Comparison of ENCODE assay signal across 16 cellular contexts in genomic region chr4:58247792-58248191, GRCh38.
DNase-seq lines count a peak whose midpoint lies in the region; ATAC-seq and TF ChIP-seq lines count a peak whose summit lies in the region.
"Had no signal": no experiment of that assay in that cellular context is flagged by ENCODE, and none has a peak within 500 bp of the region (broad histone marks: within the 10 kb centered on the region; RNA-seq: fewer than 3 reads in every experiment).

No MANE protein-coding gene starts in this region.

- 44% methylated on average over 2 of the region's 3 CpGs for WGBS in mesenchymal stem cell

- H3K9me3 ChIP-seq in Loucy (ENCODE audit: insufficient read depth, low read depth, low read length) (no peaks in the 10 kb centered on the region), mesenchymal stem cell (ENCODE audit: control insufficient read depth, low read length) (no peaks in the 10 kb centered on the region)
- H3K9me3 ChIP-seq: suprapubic skin had no signal

- H4K8ac ChIP-seq in mesenchymal stem cell (ENCODE audit: low read length), result no peak overlapping the region

- no peaks in the 10 kb centered on the region for H3K9me2 ChIP-seq in Loucy (replicated peaks; ENCODE audit: low read depth, low read length)

- H2AK5ac ChIP-seq in mesenchymal stem cell (ENCODE audit: low read length, severe bottlenecking), result no peak overlapping the region

- no peak for ATAC-seq in stimulated activated memory B cell treated with anti-CD40 and anti-IgM and Interleukin-4, amounts not matched to agents 10 μg/mL and 1 μg/mL and 100 μg/mL, for 72 hours

- H3K36me3 Mint-ChIP-seq in stimulated activated memory B cell treated with anti-CD40 and anti-IgM and Interleukin-4, amounts not matched to agents 10 μg/mL and 1 μg/mL and 100 μg/mL, for 72 hours, result no peaks in the 10 kb centered on the region
- H3K36me3 Mint-ChIP-seq: CD4-positive, CD25-positive, alpha-beta regulatory T cell had no signal

- no peaks in the 10 kb centered on the region for H3K9me3 Mint-ChIP-seq in stimulated activated memory B cell treated with anti-CD40 and anti-IgM and Interleukin-4, amounts not matched to agents 10 μg/mL and 1 μg/mL and 100 μg/mL, for 72 hours
- H3K9me3 Mint-ChIP-seq: activated CD4-positive, alpha-beta T cell treated with anti-CD3 and anti-CD28 coated beads, Interleukin-2, amount 10 ng/mL, durations not matched to agents 24 days and 14 days; nephron progenitor cell had no signal

- no peaks in the 10 kb centered on the region for H3K79me2 ChIP-seq in Loucy (ENCODE audit: insufficient read depth, low read length)

- no peak overlapping the region for H3K27ac Mint-ChIP-seq in stimulated activated memory B cell treated with anti-CD40 and anti-IgM and Interleukin-4, amounts not matched to agents 10 μg/mL and 1 μg/mL and 100 μg/mL, for 72 hours
- H3K27ac Mint-ChIP-seq: activated CD4-positive, alpha-beta T cell treated with anti-CD3 and anti-CD28 coated beads, Interleukin-2, amount 10 ng/mL, durations not matched to agents 24 days and 14 days; activated T-cell treated with anti-CD3 and anti-CD28 coated beads, Interleukin-2, amount 50 U/mL, for 24 hours; CD4-positive, CD25-positive, alpha-beta regulatory T cell; nephron progenitor cell had no signal

- H3K4me1 ChIP-seq in Loucy (ENCODE audit: insufficient read depth, low read length, poor library complexity, severe bottlenecking), result no peaks in the 10 kb centered on the region
- H3K4me1 ChIP-seq in mesenchymal stem cell (ENCODE audit: control insufficient read depth, insufficient read depth, low read depth, low read length), result peaks cover 2% of the 10 kb centered on the region
- H3K4me1 ChIP-seq: suprapubic skin had no signal

- no peak overlapping the region for H2BK120ac ChIP-seq in mesenchymal stem cell (ENCODE audit: low read depth, low read length)

- H3F3A ChIP-seq in Loucy (ENCODE audit: low read depth), result no peaks in the 10 kb centered on the region

- H3K4ac ChIP-seq in mesenchymal stem cell (ENCODE audit: low read depth in 1 of 2, low read length in 2 of 2), result no peak overlapping the region

- H3K14ac ChIP-seq in mesenchymal stem cell (ENCODE audit: low read length in 2 of 2), result no peak overlapping the region

- H3K27ac ChIP-seq in mesenchymal stem cell (ENCODE audit: low read length, poor library complexity, severe bottlenecking), result no peak overlapping the region
- H3K27ac ChIP-seq: suprapubic skin had no signal

- peak; percentile 17; the same call in 1 of the 2 replicates for TF ChIP-seq CTCF in Loucy (conservative IDR thresholded peaks at IDR 0.05; ENCODE audit: low read length)

- H4K20me1 ChIP-seq in Loucy (ENCODE audit: insufficient read depth, low read length, poor library complexity, severe bottlenecking), result no peaks in the 10 kb centered on the region

- H3K18ac ChIP-seq in mesenchymal stem cell (ENCODE audit: low read depth in 1 of 2, low read length in 2 of 2), result no peak overlapping the region

- H2BK15ac ChIP-seq in mesenchymal stem cell (ENCODE audit: low read depth, poor library complexity, severe bottlenecking), result no peak overlapping the region

- H3K4me3 ChIP-seq in Loucy (ENCODE audit: low read length, poor library complexity, severe bottlenecking), result no peak overlapping the region
- no peak overlapping the region for H3K4me3 ChIP-seq in mesenchymal stem cell (ENCODE audit: insufficient read depth in 1 of 2, low read depth in 1 of 2, low read length in 2 of 2)
- H3K4me3 ChIP-seq: suprapubic skin had no signal

- H3K27me3 ChIP-seq in Loucy (ENCODE audit: insufficient read depth, low read length, poor library complexity, severe bottlenecking) (no peaks in the 10 kb centered on the region), mesenchymal stem cell (ENCODE audit: control insufficient read depth in 1 of 2, insufficient read depth in 1 of 2, low read length in 2 of 2) (no peaks in the 10 kb centered on the region)
- H3K27me3 ChIP-seq: suprapubic skin had no signal

- H3K36me3 ChIP-seq in Loucy (ENCODE audit: insufficient read depth, low read length) (no peaks in the 10 kb centered on the region), mesenchymal stem cell (ENCODE audit: control insufficient read depth in 1 of 2, insufficient read depth in 2 of 2, low read depth in 1 of 2, low read length in 2 of 2) (no peaks in the 10 kb centered on the region)
- H3K36me3 ChIP-seq: suprapubic skin had no signal

- no peaks in the 10 kb centered on the region for H3K4me1 Mint-ChIP-seq in stimulated activated memory B cell treated with anti-CD40 and anti-IgM and Interleukin-4, amounts not matched to agents 10 μg/mL and 1 μg/mL and 100 μg/mL, for 72 hours
- H3K4me1 Mint-ChIP-seq: activated CD4-positive, alpha-beta T cell treated with anti-CD3 and anti-CD28 coated beads, Interleukin-2, amount 10 ng/mL, durations not matched to agents 24 days and 14 days; CD4-positive, CD25-positive, alpha-beta regulatory T cell; nephron progenitor cell had no signal

- H2BK12ac ChIP-seq in mesenchymal stem cell (ENCODE audit: low read length in 2 of 2), result no peak overlapping the region

- no peak overlapping the region for H2AFZ ChIP-seq in Loucy (ENCODE audit: low read length)
- H2AFZ ChIP-seq in mesenchymal stem cell (ENCODE audit: low read depth, low read length), result no peak overlapping the region

- no peak overlapping the region for H2BK5ac ChIP-seq in mesenchymal stem cell (ENCODE audit: low read depth, low read length, poor library complexity, severe bottlenecking)

- no peaks in the 10 kb centered on the region for H3K79me1 ChIP-seq in mesenchymal stem cell (replicated peaks; ENCODE audit: low read length, poor library complexity, severe bottlenecking)

- no peak overlapping the region for H3K4me2 ChIP-seq in Loucy (ENCODE audit: low read depth, low read length, poor library complexity, severe bottlenecking)
- no peak overlapping the region for H3K4me2 ChIP-seq in mesenchymal stem cell (ENCODE audit: low read length, poor library complexity, severe bottlenecking)

- H3K9ac ChIP-seq in Loucy (ENCODE audit: low read depth, low read length, poor library complexity, severe bottlenecking) (no peak overlapping the region), mesenchymal stem cell (ENCODE audit: low read length) (no peak overlapping the region)

- H3K23ac ChIP-seq in mesenchymal stem cell (ENCODE audit: low read length in 2 of 2), result no peak overlapping the region

- H3K27me3 Mint-ChIP-seq in stimulated activated memory B cell treated with anti-CD40 and anti-IgM and Interleukin-4, amounts not matched to agents 10 μg/mL and 1 μg/mL and 100 μg/mL, for 72 hours, result no peaks in the 10 kb centered on the region
- H3K27me3 Mint-ChIP-seq: activated CD4-positive, alpha-beta T cell treated with anti-CD3 and anti-CD28 coated beads, Interleukin-2, amount 10 ng/mL, durations not matched to agents 24 days and 14 days; activated T-cell treated with anti-CD3 and anti-CD28 coated beads, Interleukin-2, amount 50 U/mL, for 24 hours; CD4-positive, CD25-positive, alpha-beta regulatory T cell had no signal

- DNase-seq in DMS53 (lab: John Stamatoyannopoulos, UW), result peak; percentile 1
- no peak for DNase-seq in DMS53 treated with DMSO at 0.1 percent for 48 hours (lab: John Stamatoyannopoulos, UW; ENCODE audit: unreplicated experiment)
- peak; percentile 12 for DNase-seq in SHP77 treated with DMSO at 0.1 percent for 48 hours (lab: John Stamatoyannopoulos, UW)
- peak; percentile 45 for DNase-seq in mesenchymal stem cell
- no peak for DNase-seq in islet precursor cell
- no peak for DNase-seq in activated CD4-positive, alpha-beta T cell treated with anti-CD3 and anti-CD28 coated beads for 48 hours
- DNase-seq: 8988T; activated CD4-positive, alpha-beta T cell treated with anti-CD3 and anti-CD28 coated beads, Interleukin-2, amount 10 ng/mL, durations not matched to agents 24 days and 14 days; activated T-cell treated with anti-CD3 and anti-CD28 coated beads, Interleukin-2, amount 50 U/mL, for 24 hours; CD4-positive, CD25-positive, alpha-beta regulatory T cell; NCI-H1048; nephron progenitor cell; RPMI8226 had no signal

- H3K4me3 Mint-ChIP-seq in stimulated activated memory B cell treated with anti-CD40 and anti-IgM and Interleukin-4, amounts not matched to agents 10 μg/mL and 1 μg/mL and 100 μg/mL, for 72 hours, result no peak overlapping the region
- H3K4me3 Mint-ChIP-seq: activated CD4-positive, alpha-beta T cell treated with anti-CD3 and anti-CD28 coated beads, Interleukin-2, amount 10 ng/mL, durations not matched to agents 24 days and 14 days; activated T-cell treated with anti-CD3 and anti-CD28 coated beads, Interleukin-2, amount 50 U/mL, for 24 hours; CD4-positive, CD25-positive, alpha-beta regulatory T cell; nephron progenitor cell had no signal

- H4K91ac ChIP-seq in mesenchymal stem cell (ENCODE audit: low read length), result no peak overlapping the region

Comparison
In these comparisons a context has a peak if more than half of its experiments do, and no peak if none do; other contexts are left out.
1. DNase-seq: peak in DMS53 (single experiment), SHP77 treated with DMSO at 0.1 percent for 48 hours (single experiment) and mesenchymal stem cell (single experiment); none in DMS53 treated with DMSO at 0.1 percent for 48 hours (single experiment), islet precursor cell (single experiment) and activated CD4-positive, alpha-beta T cell treated with anti-CD3 and anti-CD28 coated beads for 48 hours (single experiment).